Comparison of ENCODE assay signal across 8 cellular contexts in genomic region chr2:25558262-25558661, GRCh38.
A peak's percentile ranks its signal among the peaks of the same experiment; 100 is the strongest.
DNase-seq lines count a peak whose midpoint lies in the region; ATAC-seq and TF ChIP-seq lines count a peak whose summit lies in the region.

No MANE protein-coding gene starts in this region.

- no peak for TF ChIP-seq CTCF in Calu3 (IDR thresholded peaks at IDR 0.05; ENCODE audit: unreplicated experiment)

- ATAC-seq in GM21576 (IDR thresholded peaks at IDR 0.05; ENCODE audit: unreplicated experiment) (peak; percentile 76), left lobe of liver (peak; percentile 21)

- H3K27me3 ChIP-seq in SJCRH30: no peaks in the 10 kb centered on the region

- H3K4me1 ChIP-seq in SJCRH30: peaks cover 10% of the 10 kb centered on the region

- CTCF ChIA-PET in Calu3 (lab: Charles Lee): no interaction called here

- H3K27me3 Mint-ChIP-seq in Calu3 (ENCODE audit: unreplicated experiment): no peaks in the 10 kb centered on the region

- H3K36me3 ChIP-seq in SJCRH30: no peaks in the 10 kb centered on the region; the same call in 1 of the 2 replicates

- peak; percentile 72 for DNase-seq in GDM1 (lab: John Stamatoyannopoulos, UW)
- DNase-seq in LHCN-M2 (ENCODE audit: low read depth): peak; percentile 62
- DNase-seq in activated T-cell treated with anti-CD3 and anti-CD28 coated beads, Interleukin-2, amount 50 U/mL, for 48 hours: peak; percentile 38 to 52
- DNase-seq in left lobe of liver (ENCODE audit: low spot score): no peak
- DNase-seq in hippocampal formation (lab: John Stamatoyannopoulos, UW): no peak
- no peak for DNase-seq in Calu3
- no peak for DNase-seq in SJCRH30

- intact Hi-C loops in Calu3 (cut with micrococcal nuclease; ENCODE audit: unreplicated experiment): no loop called here

- H3K4me1 Mint-ChIP-seq in Calu3 (ENCODE audit: low read depth, unreplicated experiment): no peaks in the 10 kb centered on the region

- no peaks in the 10 kb centered on the region for H3K36me3 Mint-ChIP-seq in Calu3 (ENCODE audit: insufficient read depth, unreplicated experiment)

- H3K27ac Mint-ChIP-seq in Calu3 (ENCODE audit: unreplicated experiment): no peak overlapping the region

- H3K4me3 Mint-ChIP-seq in Calu3 (ENCODE audit: low read depth, unreplicated experiment): no peak overlapping the region

- no peak overlapping the region for H3K27ac ChIP-seq in SJCRH30

- no peak overlapping the region for H3K4me3 ChIP-seq in SJCRH30

- no peaks in the 10 kb centered on the region for H3K9me3 Mint-ChIP-seq in Calu3 (ENCODE audit: low read depth, unreplicated experiment)

- no TSS peak for BruUV-seq in Calu3 (replicated peaks; lab: Mats Ljungman, UMichigan)

- no peaks in the 10 kb centered on the region for H3K9me3 ChIP-seq in SJCRH30 (replicated peaks)

Comparison
In these comparisons a context has a peak if more than half of its experiments do, and no peak if none do; other contexts are left out.
1. DNase-seq: peak in GDM1 (single experiment), LHCN-M2 (single experiment) and activated T-cell treated with anti-CD3 and anti-CD28 coated beads, Interleukin-2, amount 50 U/mL, for 48 hours (2 of 2); none in left lobe of liver (single experiment), hippocampal formation (0 of 2), Calu3 (single experiment) and SJCRH30 (0 of 2).